Comparison of ENCODE assay signal across 9 cellular contexts in the genomic region with DNA sequence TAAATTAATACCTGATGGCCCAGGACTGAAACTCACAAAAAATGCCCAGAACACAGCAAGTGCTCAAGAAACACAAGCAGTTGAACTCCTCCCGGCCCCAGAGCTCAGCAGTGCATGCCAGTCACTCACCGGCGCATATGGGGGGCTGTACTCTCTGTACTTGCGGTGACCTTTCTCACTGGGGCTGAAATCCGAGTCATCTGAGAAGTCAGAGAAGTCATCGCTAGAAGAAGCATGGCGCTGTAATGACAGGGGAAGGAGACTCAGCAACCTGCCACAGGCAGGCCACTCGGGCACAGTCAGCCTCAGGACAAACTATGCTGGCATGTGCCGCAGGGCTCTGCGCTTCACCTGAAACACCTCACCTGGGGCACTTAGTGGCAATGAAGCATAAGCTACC. TPM values are rescaled to one million over a fixed set of nuclear protein-coding genes. Genes with fewer than 3 reads are reported as not detected.
DNase-seq lines count a peak whose midpoint lies in the region; ATAC-seq, FAIRE-seq and TF ChIP-seq lines count a peak whose summit lies in the region.
"Had no signal": no experiment of that assay in that cellular context is flagged by ENCODE, and none has a peak within 500 bp of the region (broad histone marks: within the 10 kb centered on the region; RNA-seq: fewer than 3 reads in every experiment).

No MANE protein-coding gene starts in this region.

- H3K4me3 ChIP-seq in HepG2 (replicated peaks in 1 of 3; ENCODE audit: insufficient read depth in 1 of 3, low read depth in 2 of 3, low read length in 3 of 3) (no peak overlapping the region), right lobe of liver (no peak overlapping the region), left lung (no peak overlapping the region), vagina (no peak overlapping the region)

- H3K9ac ChIP-seq in HepG2 (ENCODE audit: insufficient read depth, low read depth, low read length) = no peak overlapping the region

- H3K9me3 ChIP-seq in HepG2 (ENCODE audit: low read length) (no peaks in the 10 kb centered on the region), right lobe of liver (no peaks in the 10 kb centered on the region), left lung (no peaks in the 10 kb centered on the region), vagina (no peaks in the 10 kb centered on the region)

- no peak for ATAC-seq in HepG2
- ATAC-seq in right lobe of liver = no peak
- ATAC-seq in left lung = no peak

- CTCF ChIA-PET in HepG2 (lab: Yijun Ruan, JAX; ENCODE audit: low intra/inter-chr PET ratio, low total read pairs) = no interaction called here

- TF ChIP-seq EP300 in HepG2 (IDR thresholded peaks at IDR 0.05; ENCODE audit: low read depth in 2 of 2, low read length in 2 of 2) = no peak
- no peak for TF ChIP-seq EP300 in HepG2 (CRISPR knock-in tag; IDR thresholded peaks at IDR 0.05; ENCODE audit: borderline replicate concordance)

- H3K4me1 ChIP-seq in HepG2 (ENCODE audit: insufficient read depth, low read length) (peaks cover 54% of the 10 kb centered on the region), right lobe of liver (peaks cover 0 to 28% (median 12%) of the 10 kb centered on the region in 4 donors), left lung (peaks cover 12 to 56% of the 10 kb centered on the region in 2 donors), vagina (peaks cover 58% of the 10 kb centered on the region)

- TF ChIP-seq CTCF in HepG2 (CRISPR knock-in tag; IDR thresholded peaks at IDR 0.05) (no peak), right lobe of liver (IDR thresholded peaks at IDR 0.05) (no peak), left lung (IDR thresholded peaks at IDR 0.05) (no peak), vagina (IDR thresholded peaks at IDR 0.05) (no peak)

- H3K36me3 ChIP-seq in HepG2 (replicated peaks in 1 of 2; ENCODE audit: control insufficient read depth in 1 of 2, insufficient read depth in 2 of 2, low read length in 2 of 2) = peaks cover 14 to 45% of the 10 kb centered on the region in 2 experiments
- H3K36me3 ChIP-seq in right lobe of liver = peaks cover 0 to 36% (median 7%) of the 10 kb centered on the region in 4 donors
- H3K36me3 ChIP-seq in left lung = peaks cover 0 to 58% of the 10 kb centered on the region in 2 donors
- H3K36me3 ChIP-seq in vagina = peaks cover 0 to 40% of the 10 kb centered on the region in 2 donors

- BruUV-seq in HepG2 (replicated peaks; lab: Mats Ljungman, UMichigan) = TSS peak; percentile 15

- FAIRE-seq in HepG2 (lab: Jason Lieb, UNC) (no peak), H54 (lab: Jason Lieb, UNC) (no peak)

- peaks cover 32% of the 10 kb centered on the region for H3K79me2 ChIP-seq in HepG2 (ENCODE audit: insufficient read depth, low read length)

- POLR2A ChIA-PET in HepG2 (lab: Yijun Ruan, JAX) = interaction anchor here (3.4 to 11.1 kb wide), 2 partner anchors 17 to 38 kb away, joined by 24 to 456 read pairs; a partner anchor contains a TSS

- H2AFZ ChIP-seq in HepG2 (ENCODE audit: low read length) = no peak overlapping the region

- H3K27ac ChIP-seq in HepG2 (ENCODE audit: extremely low read length, insufficient read depth, low read length) (no peak overlapping the region), right lobe of liver (no peak overlapping the region), left lung (peak overlapping the region; percentile 86 to 89), vagina (peak overlapping the region; percentile 83)

- in situ Hi-C loops in HepG2 (cut with HindIII; ENCODE audit: extremely low pct_ligation_motif_present, low pct_unique_long_range_greater_than_20kb) = no loop called here

- TF ChIP-seq POLR2A in HepG2 (IDR thresholded peaks at IDR 0.05; ENCODE audit: insufficient read depth in 1 of 2, low read depth in 2 of 2, low read length in 2 of 2) = no peak
- no peak for TF ChIP-seq POLR2A in right lobe of liver (IDR thresholded peaks at IDR 0.05)
- no peak for TF ChIP-seq POLR2A in vagina (IDR thresholded peaks at IDR 0.05)
- no peak for TF ChIP-seq POLR2A in H54 (IDR thresholded peaks at IDR 0.05; ENCODE audit: low read depth, low read length)

- peaks cover 57% of the 10 kb centered on the region for H3K4me1 Mint-ChIP-seq in T-helper 2 cell treated with Interferon-gamma antibody and Interleukin-4, amounts not matched to agents 5 μg/mL and 100 μg/mL, for 36 hours (ENCODE audit: low read depth)

- H3K36me3 Mint-ChIP-seq in T-helper 2 cell treated with Interferon-gamma antibody and Interleukin-4, amounts not matched to agents 5 μg/mL and 100 μg/mL, for 36 hours (ENCODE audit: low read depth) = peaks cover 54% of the 10 kb centered on the region

- intact Hi-C loops in HepG2 (cut with micrococcal nuclease; ENCODE audit: unreplicated experiment) = no loop called here
- intact Hi-C loops in right lobe of liver (cut with DNase I) = no loop called here
- intact Hi-C loops in left lung (cut with DNase I) = no loop called here
- intact Hi-C loops in vagina (cut with DNase I) = no loop called here

- H4K20me1 ChIP-seq in HepG2 (ENCODE audit: insufficient read depth, low read length) = no peaks in the 10 kb centered on the region

- H3K27me3 ChIP-seq in HepG2 (ENCODE audit: control insufficient read depth in 1 of 2, insufficient read depth in 2 of 2, low read length in 2 of 2) = no peaks in the 10 kb centered on the region
- H3K27me3 ChIP-seq in right lobe of liver = no peaks in the 10 kb centered on the region
- no peaks in the 10 kb centered on the region for H3K27me3 ChIP-seq in left lung
- no peaks in the 10 kb centered on the region for H3K27me3 ChIP-seq in vagina

- TF ChIP-seq RAD21 in HepG2 (CRISPR knock-in tag; IDR thresholded peaks at IDR 0.05) = no peak

- peak overlapping the region; percentile 95 for H3K27ac Mint-ChIP-seq in T-helper 2 cell treated with Interferon-gamma antibody and Interleukin-4, amounts not matched to agents 5 μg/mL and 100 μg/mL, for 36 hours

- no peak overlapping the region for H3K4me2 ChIP-seq in HepG2 (ENCODE audit: low read depth, low read length)

- no peaks in the 10 kb centered on the region for H3K9me3 Mint-ChIP-seq in T-helper 2 cell treated with Interferon-gamma antibody and Interleukin-4, amounts not matched to agents 5 μg/mL and 100 μg/mL, for 36 hours

- H3K4me3 Mint-ChIP-seq in T-helper 2 cell treated with Interferon-gamma antibody and Interleukin-4, amounts not matched to agents 5 μg/mL and 100 μg/mL, for 36 hours = peak overlapping the region; percentile 91

- no peak for DNase-seq in HepG2 (ENCODE audit: low spot score)
- DNase-seq in right lobe of liver = no peak
- peak; percentile 50 for DNase-seq in T-helper 2 cell treated with Interferon-gamma antibody and Interleukin-4, amounts not matched to agents 5 μg/mL and 100 μg/mL, for 36 hours (ENCODE audit: low spot score)
- DNase-seq in left lung = no peak
- no peak for DNase-seq in vagina (ENCODE audit: extremely low spot score in 2 of 2)
- DNase-seq in islet precursor cell = no peak
- no peak for DNase-seq in NCI-H2171 treated with DMSO at 0.1 percent for 48 hours (lab: John Stamatoyannopoulos, UW)
- no peak for DNase-seq in H54 (ENCODE audit: insufficient read length, low spot score)
- DNase-seq: nucleus accumbens had no signal

- H3K27me3 Mint-ChIP-seq in T-helper 2 cell treated with Interferon-gamma antibody and Interleukin-4, amounts not matched to agents 5 μg/mL and 100 μg/mL, for 36 hours (ENCODE audit: low read depth) = no peaks in the 10 kb centered on the region

- WGBS in HepG2 (ENCODE audit: low lambda C conversion rate) = 94% methylated on average over 9 of the region's 10 CpGs
- WGBS in right lobe of liver (ENCODE audit: insufficient coverage, low coverage, low lambda C conversion rate, missing lambda C conversion rate) = 92% methylated on average over 4 of the region's 10 CpGs

RNA-seq across cellular contexts. Expression of a gene that starts 19.7 kb away (rescaled TPM):
- total RNA-seq in HepG2 (2016; rRNA removed; fragmentation: Illumina TruSeq; extraction: Trizol) (10.7 and 11.2 TPM in 2 replicates), right lobe of liver (10 to 100 TPM in 4 of 6 experiments, 1 to 10 TPM in 2; 8.3 to 19.1 (median 15.1) TPM), left lung (10 to 100 TPM; 37.9 to 39.2 TPM), vagina (21.9 TPM)
- total RNA-seq in HepG2 (2016; cell fraction: cytosol; rRNA removed; fragmentation: Illumina TruSeq; extraction: Trizol; ENCODE audit: low read depth) = 1.5 and 1.6 TPM in 2 replicates
- total RNA-seq in HepG2 (2016; cell fraction: insoluble cytoplasmic fraction; rRNA removed; fragmentation: Illumina TruSeq; extraction: Trizol) = 9.3 and 12.3 TPM in 2 replicates
- total RNA-seq in HepG2 (2016; cell fraction: membrane; rRNA removed; fragmentation: Illumina TruSeq; extraction: Trizol) = 5.3 and 5.7 TPM in 2 replicates
- 13.6 and 15.3 TPM in 2 replicates for total RNA-seq in HepG2 (2016; cell fraction: nucleus; rRNA removed; fragmentation: Illumina TruSeq; extraction: Trizol)
- 1.8 and 2.7 TPM in 2 replicates for polyA plus RNA-seq in HepG2 (2011; rRNA removed)
- 1.0 and 1.3 TPM in 2 replicates for polyA plus RNA-seq in HepG2 (2011; cell fraction: cytosol; rRNA removed)
- 6.8 and 8.8 TPM in 2 replicates for polyA plus RNA-seq in HepG2 (2011; cell fraction: nucleus; rRNA removed)
- 9.4 and 14.6 TPM in 2 replicates for polyA plus RNA-seq in HepG2 (2012)
- polyA plus RNA-seq in HepG2 (2016; cell fraction: cytosol; fragmentation: Illumina TruSeq; extraction: Trizol; ENCODE audit: low read depth) = 0.51 and 0.61 TPM in 2 replicates
- polyA plus RNA-seq in HepG2 (2016; cell fraction: insoluble cytoplasmic fraction; fragmentation: Illumina TruSeq; extraction: Trizol; ENCODE audit: low read depth) = 9.8 and 11.1 TPM in 2 replicates
- 1.3 and 1.9 TPM in 2 replicates for polyA plus RNA-seq in HepG2 (2016; cell fraction: membrane; fragmentation: Illumina TruSeq; extraction: Trizol; ENCODE audit: low read depth)
- polyA plus RNA-seq in HepG2 (2016; cell fraction: nucleus; fragmentation: Illumina TruSeq; extraction: Trizol; ENCODE audit: insufficient read depth, low read depth) = 27.0 and 29.7 TPM in 2 replicates
- polyA minus RNA-seq in HepG2 (2011; rRNA and poly(A)+ RNA removed; ENCODE audit: low replicate concordance) = 7.1 and 12.2 TPM in 2 replicates
- polyA minus RNA-seq in HepG2 (2011; cell fraction: cytosol; rRNA and poly(A)+ RNA removed) = 4.8 and 6.7 TPM in 2 replicates
- 7.2 and 8.1 TPM in 2 replicates for polyA minus RNA-seq in HepG2 (2011; cell fraction: nucleus; rRNA and poly(A)+ RNA removed)

RNA-seq across cellular contexts. Expression of a gene that starts 36.8 kb away (rescaled TPM):
- total RNA-seq in HepG2 (2016; rRNA removed; fragmentation: Illumina TruSeq; extraction: Trizol) (197 and 250 TPM in 2 replicates), right lobe of liver (10 to 100 TPM; 18.8 to 33.2 (median 26.7) TPM), left lung (10 to 100 TPM; 67.7 to 73.8 TPM), vagina (32.7 TPM)
- 27.4 and 28.3 TPM in 2 replicates for total RNA-seq in HepG2 (2016; cell fraction: cytosol; rRNA removed; fragmentation: Illumina TruSeq; extraction: Trizol; ENCODE audit: low read depth)
- total RNA-seq in HepG2 (2016; cell fraction: insoluble cytoplasmic fraction; rRNA removed; fragmentation: Illumina TruSeq; extraction: Trizol) = 203 and 249 TPM in 2 replicates
- total RNA-seq in HepG2 (2016; cell fraction: membrane; rRNA removed; fragmentation: Illumina TruSeq; extraction: Trizol) = 68.8 and 71.8 TPM in 2 replicates
- total RNA-seq in HepG2 (2016; cell fraction: nucleus; rRNA removed; fragmentation: Illumina TruSeq; extraction: Trizol) = 79.5 and 90.1 TPM in 2 replicates
- polyA plus RNA-seq in HepG2 (2011; rRNA removed) = 73.2 and 87.6 TPM in 2 replicates
- 88.2 and 89.6 TPM in 2 replicates for polyA plus RNA-seq in HepG2 (2011; cell fraction: cytosol; rRNA removed)
- 26.8 and 31.7 TPM in 2 replicates for polyA plus RNA-seq in HepG2 (2011; cell fraction: nucleus; rRNA removed)
- polyA plus RNA-seq in HepG2 (2012) = 92.3 and 105 TPM in 2 replicates
- polyA plus RNA-seq in HepG2 (2016; cell fraction: cytosol; fragmentation: Illumina TruSeq; extraction: Trizol; ENCODE audit: low read depth) = 24.4 and 24.9 TPM in 2 replicates
- 266 and 269 TPM in 2 replicates for polyA plus RNA-seq in HepG2 (2016; cell fraction: insoluble cytoplasmic fraction; fragmentation: Illumina TruSeq; extraction: Trizol; ENCODE audit: low read depth)
- 52.5 and 52.7 TPM in 2 replicates for polyA plus RNA-seq in HepG2 (2016; cell fraction: membrane; fragmentation: Illumina TruSeq; extraction: Trizol; ENCODE audit: low read depth)
- polyA plus RNA-seq in HepG2 (2016; cell fraction: nucleus; fragmentation: Illumina TruSeq; extraction: Trizol; ENCODE audit: insufficient read depth, low read depth) = 107 and 114 TPM in 2 replicates
- 68.8 and 79.3 TPM in 2 replicates for polyA minus RNA-seq in HepG2 (2011; rRNA and poly(A)+ RNA removed; ENCODE audit: low replicate concordance)
- polyA minus RNA-seq in HepG2 (2011; cell fraction: cytosol; rRNA and poly(A)+ RNA removed) = 36.7 and 40.2 TPM in 2 replicates
- 15.1 and 20.1 TPM in 2 replicates for polyA minus RNA-seq in HepG2 (2011; cell fraction: nucleus; rRNA and poly(A)+ RNA removed)

RNA-seq across cellular contexts. Expression of a gene that starts 45.4 kb away (rescaled TPM):
- total RNA-seq in HepG2 (2016; rRNA removed; fragmentation: Illumina TruSeq; extraction: Trizol) = 18.0 and 26.7 TPM in 2 replicates
- 44.8 and 45.5 TPM in 2 replicates for total RNA-seq in HepG2 (2016; cell fraction: cytosol; rRNA removed; fragmentation: Illumina TruSeq; extraction: Trizol; ENCODE audit: low read depth)
- total RNA-seq in HepG2 (2016; cell fraction: insoluble cytoplasmic fraction; rRNA removed; fragmentation: Illumina TruSeq; extraction: Trizol) = 18.4 and 20.4 TPM in 2 replicates
- total RNA-seq in HepG2 (2016; cell fraction: membrane; rRNA removed; fragmentation: Illumina TruSeq; extraction: Trizol) = 36.3 and 50.1 TPM in 2 replicates
- 6.1 and 8.2 TPM in 2 replicates for total RNA-seq in HepG2 (2016; cell fraction: nucleus; rRNA removed; fragmentation: Illumina TruSeq; extraction: Trizol)
- polyA plus RNA-seq in HepG2 (2011; rRNA removed) = 5.2 and 7.0 TPM in 2 replicates
- 9.2 and 27.5 TPM in 2 replicates for polyA plus RNA-seq in HepG2 (2011; cell fraction: cytosol; rRNA removed)
- polyA plus RNA-seq in HepG2 (2011; cell fraction: nucleus; rRNA removed) = 8.8 and 9.4 TPM in 2 replicates
- polyA plus RNA-seq in HepG2 (2012) = 2.5 and 4.4 TPM in 2 replicates
- polyA plus RNA-seq in HepG2 (2016; cell fraction: cytosol; fragmentation: Illumina TruSeq; extraction: Trizol; ENCODE audit: low read depth) = 46.7 and 50.4 TPM in 2 replicates
- polyA plus RNA-seq in HepG2 (2016; cell fraction: insoluble cytoplasmic fraction; fragmentation: Illumina TruSeq; extraction: Trizol; ENCODE audit: low read depth) = 13.9 and 21.8 TPM in 2 replicates
- 29.2 and 30.8 TPM in 2 replicates for polyA plus RNA-seq in HepG2 (2016; cell fraction: membrane; fragmentation: Illumina TruSeq; extraction: Trizol; ENCODE audit: low read depth)
- 13.4 and 18.2 TPM in 2 replicates for polyA plus RNA-seq in HepG2 (2016; cell fraction: nucleus; fragmentation: Illumina TruSeq; extraction: Trizol; ENCODE audit: insufficient read depth, low read depth)
- 9.5 and 9.9 TPM in 2 replicates for polyA minus RNA-seq in HepG2 (2011; rRNA and poly(A)+ RNA removed; ENCODE audit: low replicate concordance)
- 3.5 and 4.8 TPM in 2 replicates for polyA minus RNA-seq in HepG2 (2011; cell fraction: cytosol; rRNA and poly(A)+ RNA removed)
- polyA minus RNA-seq in HepG2 (2011; cell fraction: nucleus; rRNA and poly(A)+ RNA removed) = 1.1 and 2.2 TPM in 2 replicates
- 10 to 100 TPM; 12.3 to 37.0 (median 17.2) TPM for total RNA-seq in right lobe of liver
- 10 to 100 TPM; 31.6 to 33.5 TPM for total RNA-seq in left lung
- 36.3 TPM for total RNA-seq in vagina

Comparison
In these comparisons a context has a peak if more than half of its experiments do, and no peak if none do; other contexts are left out.
1. H3K27ac ChIP-seq: peak in left lung (2 of 2) and vagina (single experiment); none in HepG2 (single experiment) and right lobe of liver (0 of 3).